In the genomic region with DNA sequence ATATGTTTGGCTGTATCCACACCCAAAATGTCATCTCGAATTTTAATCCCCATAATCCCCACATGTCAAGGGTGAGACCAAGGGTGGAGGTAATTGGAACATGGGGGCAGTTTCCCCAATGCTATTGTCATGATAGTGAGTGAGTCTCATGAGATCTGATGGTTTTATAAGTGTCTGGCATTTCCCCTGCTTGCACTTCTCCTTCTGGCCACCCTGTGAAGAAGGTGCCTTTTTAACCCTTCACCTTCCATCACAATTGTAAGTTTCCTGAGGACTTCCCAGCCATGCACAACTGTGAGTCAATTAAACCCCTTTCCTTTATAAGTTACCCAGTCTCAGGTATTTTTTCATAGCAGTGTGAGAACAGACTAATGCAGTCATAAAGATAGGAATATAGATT, we compare ENCODE assay signal across 1 cellular context.
TF ChIP-seq lines count a peak whose summit lies in the region.

No MANE protein-coding gene starts in this region.

TF ChIP-seq in H1, 55 proteins besides CTCF, POLR2A, EP300 and RAD21 (continued from another document):
- TF ChIP-seq CHD7 (IDR thresholded peaks at IDR 0.05; ENCODE audit: insufficient replicate concordance, low read length) (no peak), CTBP2 (IDR thresholded peaks at IDR 0.05; ENCODE audit: borderline replicate concordance, insufficient read depth, insufficient read length, low read length) (no peak), CBX5 (IDR thresholded peaks at IDR 0.05; ENCODE audit: low read depth, low read length) (no peak), GABPA (IDR thresholded peaks at IDR 0.05; ENCODE audit: borderline replicate concordance, insufficient read depth, low read length) (no peak), RNF2 (IDR thresholded peaks at IDR 0.05; ENCODE audit: borderline replicate concordance, low read depth, low read length, missing control alignments, poor library complexity, severe bottlenecking) (no peak), JUN (IDR thresholded peaks at IDR 0.05; ENCODE audit: low read depth, low read length) (no peak), SIN3A (conservative IDR thresholded peaks at IDR 0.05 in 1 of 2, IDR thresholded peaks at IDR 0.05 in 1 of 2; ENCODE audit: low read depth in 1 of 2, low read length in 2 of 2) (no peak), CHD2 (IDR thresholded peaks at IDR 0.05; ENCODE audit: low read length) (no peak), EGR1 (IDR thresholded peaks at IDR 0.05; ENCODE audit: borderline replicate concordance, low read depth, low read length) (no peak)
- TF ChIP-seq, protein P1, sequence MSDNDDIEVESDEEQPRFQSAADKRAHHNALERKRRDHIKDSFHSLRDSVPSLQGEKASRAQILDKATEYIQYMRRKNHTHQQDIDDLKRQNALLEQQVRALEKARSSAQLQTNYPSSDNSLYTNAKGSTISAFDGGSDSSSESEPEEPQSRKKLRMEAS (IDR thresholded peaks at IDR 0.05): no peak
TF ChIP-seq in H1: peak in this region for 0.
